ENCODE assay signal across 17 cellular contexts in the genomic region with DNA sequence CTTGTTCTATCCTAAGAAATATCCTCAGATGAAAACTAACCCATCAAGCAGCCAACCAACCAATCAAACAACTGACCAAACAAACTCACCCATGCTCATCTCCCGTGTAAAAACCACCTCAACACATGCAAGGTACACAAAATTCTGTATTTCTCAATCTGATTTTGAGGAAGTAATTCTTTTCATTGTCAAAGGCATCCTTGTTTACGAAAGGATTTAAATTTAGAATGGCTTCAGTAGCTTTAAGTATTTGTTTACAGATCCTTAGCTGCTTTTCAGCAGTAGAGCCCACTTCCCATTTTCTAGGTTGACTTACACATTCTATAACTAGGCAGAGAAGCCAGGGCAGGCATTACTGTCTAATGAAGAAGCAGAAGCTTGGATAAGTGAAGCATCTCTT.
A peak's percentile ranks its signal among the peaks of the same experiment; 100 is the strongest.
DNase-seq lines count a peak whose midpoint lies in the region; ATAC-seq, FAIRE-seq and TF ChIP-seq lines count a peak whose summit lies in the region.
"Had no signal": no experiment of that assay in that cellular context is flagged by ENCODE, and none has a peak within 500 bp of the region (broad histone marks: within the 10 kb centered on the region; RNA-seq: fewer than 3 reads in every experiment).

No MANE protein-coding gene starts in this region.

- no peak overlapping the region; the same call in 1 of the 2 replicates for H3K4me3 ChIP-seq in GM12878
- no peak overlapping the region for H3K4me3 ChIP-seq in mucosa of descending colon
- H3K4me3 ChIP-seq: gastroesophageal sphincter, pancreas had no signal

- RAD21 ChIA-PET in GM12878 (lab: Charles Lee; ENCODE audit: unreplicated experiment): interaction anchor here (0.8 to 2.6 kb wide), 10 partner anchors 11 to 54 kb away, joined by 3 to 16 read pairs (median 6); no protein-coding TSS in a partner anchor

- 6% methylated on average over 2 of the region's 2 CpGs for WGBS in GM12878 (ENCODE audit: insufficient coverage, insufficient replicate concordance, low lambda C conversion rate, missing lambda C conversion rate)

- CTCF ChIA-PET in GM12878 (lab: Yijun Ruan, JAX): interaction anchor here (0.8 to 14.7 kb wide), 5 partner anchors 9 to 50 kb away, joined by 3 to 177 read pairs (median 7); no protein-coding TSS in a partner anchor
- CTCF ChIA-PET in activated CD4-positive, alpha-beta T cell treated with anti-CD3 and anti-CD28 coated beads, Interleukin-2, amount 10 ng/mL, durations not matched to agents 7 days and 5 days (lab: Charles Lee): interaction anchor here (0.6 to 1.4 kb wide), 2 partner anchors 17 to 109 kb away, joined by 3 read pairs; no protein-coding TSS in a partner anchor

- SMC1A ChIA-PET in GM12878 (lab: Charles Lee; ENCODE audit: uncharacterized antibody, unreplicated experiment): interaction anchor here (1.2 to 15.0 kb wide), 10 partner anchors 7 to 50 kb away, joined by 3 to 204 read pairs (median 6); no protein-coding TSS in a partner anchor

- no peak for TF ChIP-seq CTCF in GM12878 (IDR thresholded peaks at IDR 0.05 in 2 of 3, conservative IDR thresholded peaks at IDR 0.05 in 1 of 3; ENCODE audit: control insufficient read depth in 2 of 3, extremely low read depth in 1 of 3, insufficient read depth in 1 of 3, low read depth in 3 of 3, low read length in 3 of 3)
- no peak for TF ChIP-seq CTCF in mucosa of descending colon (IDR thresholded peaks at IDR 0.05)

- peaks cover 20% of the 10 kb centered on the region for H3K4me1 Mint-ChIP-seq in activated CD4-positive, alpha-beta T cell treated with anti-CD3 and anti-CD28 coated beads, Interleukin-2, amount 10 ng/mL, durations not matched to agents 7 days and 5 days

- no peak overlapping the region; the same call in 1 of the 2 replicates for H3K9ac ChIP-seq in GM12878 (ENCODE audit: control insufficient read depth, insufficient read depth, low read length)

- intact Hi-C loops in GM12878 (cut with micrococcal nuclease; ENCODE audit: unreplicated experiment): no loop called here
- intact Hi-C loops in mucosa of descending colon (cut with DNase I, micrococcal nuclease): no loop called here

- DNase-seq in GM12878 (ENCODE audit: low read depth, low spot score) (peak; percentile 66), mucosa of descending colon (no peak), CD1c-positive myeloid dendritic cell (ENCODE audit: extremely low spot score) (no peak)
- no peak for DNase-seq in activated CD4-positive, alpha-beta T cell treated with anti-CD3 and anti-CD28 coated beads, Interleukin-2, amount 10 ng/mL, durations not matched to agents 7 days and 5 days
- DNase-seq: activated CD4-positive, alpha-beta T cell treated with anti-CD3 and anti-CD28 coated beads for 48 hours; activated naive CD4-positive, alpha-beta T cell treated with anti-CD3 and anti-CD28 coated beads, Interleukin-2, amount 50 U/mL, for 16 hours; NCI-H2029 treated with DMSO at 0.1 percent for 48 hours; NCI-H524; OCI-M1; pancreas; stimulated activated CD4-positive, alpha-beta T cell treated with anti-CD3 and anti-CD28 coated beads, Interleukin-4, amount 100 ng/mL, for 1 hour had no signal

- no peak overlapping the region for H3K27ac Mint-ChIP-seq in activated CD4-positive, alpha-beta T cell treated with anti-CD3 and anti-CD28 coated beads, Interleukin-2, amount 10 ng/mL, durations not matched to agents 7 days and 5 days

- no TSS peak for BruUV-seq in GM12878 (replicated peaks; lab: Mats Ljungman, UMichigan)

- no peak for TF ChIP-seq RAD21 in GM12878 (IDR thresholded peaks at IDR 0.05; ENCODE audit: insufficient read depth, low read depth, low read length)

- no peaks in the 10 kb centered on the region for H3K36me3 Mint-ChIP-seq in activated CD4-positive, alpha-beta T cell treated with anti-CD3 and anti-CD28 coated beads, Interleukin-2, amount 10 ng/mL, durations not matched to agents 7 days and 5 days (ENCODE audit: low read depth)

- TF ChIP-seq EP300 in GM12878 (IDR thresholded peaks at IDR 0.05; ENCODE audit: borderline replicate concordance in 1 of 2, control insufficient read depth in 1 of 2, low read depth in 2 of 2, low read length in 2 of 2): peak; percentile 51 to 71; a peak in 2 of 4 replicates

- peak overlapping the region; percentile 66 for H3K4me2 ChIP-seq in GM12878 (ENCODE audit: control insufficient read depth, insufficient read depth)

- no peak overlapping the region for H3K4me3 Mint-ChIP-seq in activated CD4-positive, alpha-beta T cell treated with anti-CD3 and anti-CD28 coated beads, Interleukin-2, amount 10 ng/mL, durations not matched to agents 7 days and 5 days

- in situ Hi-C loops in GM12878 (cut with MboI): no loop called here

- H3K27ac ChIP-seq in GM12878 (ENCODE audit: control insufficient read depth, insufficient read depth): peak overlapping the region; percentile 73
- H3K27ac ChIP-seq: gastroesophageal sphincter, pancreas had no signal

- peak; percentile 52 for FAIRE-seq in GM12878 (lab: Jason Lieb, UNC)
- FAIRE-seq: colon, endothelial cell of umbilical vein, pancreas had no signal

- no peaks in the 10 kb centered on the region for H3K79me2 ChIP-seq in GM12878 (ENCODE audit: control insufficient read depth, insufficient read depth, low read length)

- H3K36me3 ChIP-seq in GM12878 (ENCODE audit: control insufficient read depth in 2 of 2, insufficient read depth in 2 of 2, low read length in 1 of 2) (no peaks in the 10 kb centered on the region), mucosa of descending colon (ENCODE audit: low read depth) (no peaks in the 10 kb centered on the region)
- H3K36me3 ChIP-seq: gastroesophageal sphincter, pancreas had no signal

- no peak overlapping the region; the same call in 1 of the 2 replicates for H2AFZ ChIP-seq in GM12878 (ENCODE audit: control insufficient read depth, low read depth, low read length)

- no peaks in the 10 kb centered on the region for H4K20me1 ChIP-seq in GM12878 (ENCODE audit: control insufficient read depth, insufficient read depth)

- H3K9me3 ChIP-seq in GM12878 (replicated peaks; ENCODE audit: control insufficient read depth, insufficient read depth, low read length): no peaks in the 10 kb centered on the region
- H3K9me3 ChIP-seq in mucosa of descending colon: no peaks in the 10 kb centered on the region
- H3K9me3 ChIP-seq: gastroesophageal sphincter, pancreas had no signal

- no peaks in the 10 kb centered on the region for H3K27me3 ChIP-seq in GM12878 (replicated peaks in 1 of 2; ENCODE audit: control insufficient read depth in 2 of 2, insufficient read depth in 2 of 2, low read length in 1 of 2)
- H3K27me3 ChIP-seq: gastroesophageal sphincter, pancreas had no signal

- POLR2A ChIA-PET in GM12878 (lab: Charles Lee): interaction anchor here (0.5 to 1.9 kb wide), 4 partner anchors 11 to 1892 kb away, joined by 4 to 9 read pairs (median 6); no protein-coding TSS in a partner anchor
- POLR2A ChIA-PET in activated CD4-positive, alpha-beta T cell treated with anti-CD3 and anti-CD28 coated beads, Interleukin-2, amount 10 ng/mL, durations not matched to agents 7 days and 5 days (lab: Charles Lee): no interaction called here

- no peaks in the 10 kb centered on the region for H3K27me3 Mint-ChIP-seq in activated CD4-positive, alpha-beta T cell treated with anti-CD3 and anti-CD28 coated beads, Interleukin-2, amount 10 ng/mL, durations not matched to agents 7 days and 5 days

- TF ChIP-seq POLR2A in GM12878 (IDR thresholded peaks at IDR 0.05; ENCODE audit: low read depth, low read length): no peak

- ATAC-seq in GM18858 (IDR thresholded peaks at IDR 0.05; ENCODE audit: unreplicated experiment): peak; percentile 53
- peak; percentile 24 for ATAC-seq in GM19468 (IDR thresholded peaks at IDR 0.05; ENCODE audit: extremely low read depth, unreplicated experiment)
- peak; percentile 66 for ATAC-seq in HG02938 (IDR thresholded peaks at IDR 0.05; ENCODE audit: unreplicated experiment)
- ATAC-seq in GM12878: peak; percentile 73
- no peak for ATAC-seq in mucosa of descending colon
- ATAC-seq: gastroesophageal sphincter, pancreas had no signal

- H3K4me1 ChIP-seq in GM12878 (ENCODE audit: control insufficient read depth, insufficient read depth, low read length) (peaks cover 42% of the 10 kb centered on the region), mucosa of descending colon (ENCODE audit: low read depth) (no peaks in the 10 kb centered on the region)
- H3K4me1 ChIP-seq: gastroesophageal sphincter, pancreas had no signal

- H3K9me3 Mint-ChIP-seq in activated CD4-positive, alpha-beta T cell treated with anti-CD3 and anti-CD28 coated beads, Interleukin-2, amount 10 ng/mL, durations not matched to agents 7 days and 5 days: no peaks in the 10 kb centered on the region

TF ChIP-seq in GM12878, 131 proteins besides CTCF, POLR2A, EP300 and RAD21 (continues in another document):
- TF ChIP-seq, protein P1, sequence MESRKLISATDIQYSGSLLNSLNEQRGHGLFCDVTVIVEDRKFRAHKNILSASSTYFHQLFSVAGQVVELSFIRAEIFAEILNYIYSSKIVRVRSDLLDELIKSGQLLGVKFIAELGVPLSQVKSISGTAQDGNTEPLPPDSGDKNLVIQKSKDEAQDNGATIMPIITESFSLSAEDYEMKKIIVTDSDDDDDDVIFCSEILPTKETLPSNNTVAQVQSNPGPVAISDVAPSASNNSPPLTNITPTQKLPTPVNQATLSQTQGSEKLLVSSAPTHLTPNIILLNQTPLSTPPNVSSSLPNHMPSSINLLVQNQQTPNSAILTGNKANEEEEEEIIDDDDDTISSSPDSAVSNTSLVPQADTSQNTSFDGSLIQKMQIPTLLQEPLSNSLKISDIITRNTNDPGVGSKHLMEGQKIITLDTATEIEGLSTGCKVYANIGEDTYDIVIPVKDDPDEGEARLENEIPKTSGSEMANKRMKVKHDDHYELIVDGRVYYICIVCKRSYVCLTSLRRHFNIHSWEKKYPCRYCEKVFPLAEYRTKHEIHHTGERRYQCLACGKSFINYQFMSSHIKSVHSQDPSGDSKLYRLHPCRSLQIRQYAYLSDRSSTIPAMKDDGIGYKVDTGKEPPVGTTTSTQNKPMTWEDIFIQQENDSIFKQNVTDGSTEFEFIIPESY (IDR thresholded peaks at IDR 0.05): no peak
- TF ChIP-seq CBFB (IDR thresholded peaks at IDR 0.05; ENCODE audit: low read depth) (no peak), SPI1 (IDR thresholded peaks at IDR 0.05; ENCODE audit: borderline replicate concordance, insufficient read depth, low read depth, low read length) (peak; percentile 93), MEF2A (IDR thresholded peaks at IDR 0.05; ENCODE audit: insufficient read depth, low read depth, low read length) (peak; percentile 73)
- TF ChIP-seq, protein P2, sequence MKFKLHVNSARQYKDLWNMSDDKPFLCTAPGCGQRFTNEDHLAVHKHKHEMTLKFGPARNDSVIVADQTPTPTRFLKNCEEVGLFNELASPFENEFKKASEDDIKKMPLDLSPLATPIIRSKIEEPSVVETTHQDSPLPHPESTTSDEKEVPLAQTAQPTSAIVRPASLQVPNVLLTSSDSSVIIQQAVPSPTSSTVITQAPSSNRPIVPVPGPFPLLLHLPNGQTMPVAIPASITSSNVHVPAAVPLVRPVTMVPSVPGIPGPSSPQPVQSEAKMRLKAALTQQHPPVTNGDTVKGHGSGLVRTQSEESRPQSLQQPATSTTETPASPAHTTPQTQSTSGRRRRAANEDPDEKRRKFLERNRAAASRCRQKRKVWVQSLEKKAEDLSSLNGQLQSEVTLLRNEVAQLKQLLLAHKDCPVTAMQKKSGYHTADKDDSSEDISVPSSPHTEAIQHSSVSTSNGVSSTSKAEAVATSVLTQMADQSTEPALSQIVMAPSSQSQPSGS (IDR thresholded peaks at IDR 0.05; ENCODE audit: low read length): peak; percentile 21; the same call in 1 of the 2 replicates
